ENCODE assay signal across 10 cellular contexts in genomic region chr9:122988919-122989614, GRCh38. TPM values are rescaled to one million over a fixed set of nuclear protein-coding genes. Genes with fewer than 3 reads are reported as not detected.
A peak's percentile ranks its signal among the peaks of the same experiment; 100 is the strongest.
DNase-seq lines count a peak whose midpoint lies in the region; ATAC-seq and TF ChIP-seq lines count a peak whose summit lies in the region.
"Had no signal": no experiment of that assay in that cellular context is flagged by ENCODE, and none has a peak within 500 bp of the region (broad histone marks: within the 10 kb centered on the region; RNA-seq: fewer than 3 reads in every experiment).

No MANE protein-coding gene starts in this region.

- H3K4me2 ChIP-seq in OCI-LY3 (ENCODE audit: low read length), result peak overlapping the region; percentile 72
- H3K4me2 ChIP-seq in mesendoderm (ENCODE audit: low read length), result no peak overlapping the region

- H2BK5ac ChIP-seq in mesendoderm (ENCODE audit: low read length), result no peak overlapping the region

- H3K4me1 ChIP-seq in OCI-LY3 (ENCODE audit: low read length) (peaks cover 38% of the 10 kb centered on the region), mesendoderm (ENCODE audit: control insufficient read depth, low read depth, low read length) (no peaks in the 10 kb centered on the region)

- H3K27me3 Mint-ChIP-seq in activated T-cell treated with anti-CD3 and anti-CD28 coated beads, Interleukin-2, amount 50 U/mL, for 72 hours (ENCODE audit: low read depth), result no peaks in the 10 kb centered on the region
- no peaks in the 10 kb centered on the region for H3K27me3 Mint-ChIP-seq in natural killer cell treated with Interleukin-12 subunit alpha and Interleukin-12 subunit beta and Interleukin-15 and Interleukin-18, amount 100 ng/mL, for 72 hours
- H3K27me3 Mint-ChIP-seq: progenitor cell of endocrine pancreas had no signal

- H3K79me1 ChIP-seq in mesendoderm (ENCODE audit: low read length), result no peaks in the 10 kb centered on the region

- H3K56ac ChIP-seq in mesendoderm (ENCODE audit: low read length), result no peak overlapping the region

- peak overlapping the region; percentile 27 for H3K27ac Mint-ChIP-seq in activated T-cell treated with anti-CD3 and anti-CD28 coated beads, Interleukin-2, amount 50 U/mL, for 72 hours
- peak overlapping the region; percentile 51 to 76 for H3K27ac Mint-ChIP-seq in natural killer cell treated with Interleukin-12 subunit alpha and Interleukin-12 subunit beta and Interleukin-15 and Interleukin-18, amount 100 ng/mL, for 72 hours
- H3K27ac Mint-ChIP-seq: progenitor cell of endocrine pancreas had no signal

- H2BK15ac ChIP-seq in mesendoderm (replicated peaks; ENCODE audit: low read depth), result no peak overlapping the region

- no peak overlapping the region for H4K8ac ChIP-seq in mesendoderm (ENCODE audit: low read depth, low read length)

- H2AFZ ChIP-seq in OCI-LY3 (ENCODE audit: low read depth, low read length), result peak overlapping the region; percentile 33; the same call in 1 of the 2 replicates

- H3K9me3 ChIP-seq in OCI-LY3 (ENCODE audit: insufficient read depth, low read length), result no peaks in the 10 kb centered on the region

- no peak for DNase-seq in activated T-cell treated with anti-CD3 and anti-CD28 coated beads, Interleukin-2, amount 50 U/mL, for 72 hours
- no peak for DNase-seq in activated T-cell treated with anti-CD3 and anti-CD28 coated beads, Interleukin-2, amount 50 U/mL, for 1 hour
- DNase-seq in natural killer cell treated with Interleukin-12 subunit alpha and Interleukin-12 subunit beta and Interleukin-15 and Interleukin-18, amount 100 ng/mL, for 72 hours (ENCODE audit: low spot score), result no peak
- DNase-seq in SIG-M5 treated with dmso at 0.1 percent for 504 hours (lab: John Stamatoyannopoulos, UW; ENCODE audit: unreplicated experiment) (no peak), mesendoderm (no peak), HPDE6-E6E7 (ENCODE audit: extremely low spot score) (no peak)
- DNase-seq: cerebellar nuclear complex had no signal

- no peak overlapping the region for H2AK5ac ChIP-seq in mesendoderm (ENCODE audit: low read length)

- no CpG with 5 or more reads among the region's 8 CpGs for WGBS in mesendoderm (ENCODE audit: extremely low coverage, insufficient coverage, low lambda C conversion rate)

- H3K27ac ChIP-seq in OCI-LY3 (ENCODE audit: low read length) (peak overlapping the region; percentile 94), mesendoderm (ENCODE audit: low read depth, low read length) (no peak overlapping the region)

- no peaks in the 10 kb centered on the region for H3K9me3 Mint-ChIP-seq in activated T-cell treated with anti-CD3 and anti-CD28 coated beads, Interleukin-2, amount 50 U/mL, for 72 hours
- no peaks in the 10 kb centered on the region for H3K9me3 Mint-ChIP-seq in natural killer cell treated with Interleukin-12 subunit alpha and Interleukin-12 subunit beta and Interleukin-15 and Interleukin-18, amount 100 ng/mL, for 72 hours

- no peak overlapping the region for H3K23ac ChIP-seq in mesendoderm (ENCODE audit: low read length)

- no peak overlapping the region for H3K4ac ChIP-seq in mesendoderm (ENCODE audit: low read depth, low read length)

- peaks cover 14% of the 10 kb centered on the region; the same call in 1 of the 2 replicates for H3K79me2 ChIP-seq in OCI-LY3 (ENCODE audit: low read length)
- no peaks in the 10 kb centered on the region for H3K79me2 ChIP-seq in mesendoderm (ENCODE audit: control insufficient read depth, insufficient read depth, low read length)

- no peak overlapping the region for H3K18ac ChIP-seq in mesendoderm (ENCODE audit: low read length)

- H4K5ac ChIP-seq in mesendoderm (ENCODE audit: low read length), result no peak overlapping the region

- H3K9ac ChIP-seq in OCI-LY3 (ENCODE audit: low read length) (peak overlapping the region; percentile 46), mesendoderm (ENCODE audit: low read length) (no peak overlapping the region)

- ATAC-seq in activated T-cell treated with anti-CD3 and anti-CD28 coated beads, Interleukin-2, amount 50 U/mL, for 72 hours (replicated peaks in 1 of 2), result peak; percentile 57 to 80
- ATAC-seq in HG02571 (IDR thresholded peaks at IDR 0.05; ENCODE audit: unreplicated experiment), result peak; percentile 87
- ATAC-seq in natural killer cell treated with Interleukin-12 subunit alpha and Interleukin-12 subunit beta and Interleukin-15 and Interleukin-18, amount 100 ng/mL, for 72 hours, result peak in 1 of 2 donors; percentile 88

- no peaks in the 10 kb centered on the region for H3K27me3 ChIP-seq in OCI-LY3 (ENCODE audit: low read depth, low read length)
- no peaks in the 10 kb centered on the region for H3K27me3 ChIP-seq in mesendoderm (ENCODE audit: insufficient read depth, low read length, poor library complexity)

- H3K4me3 ChIP-seq in OCI-LY3 (ENCODE audit: low read length) (peak overlapping the region; percentile 58), mesendoderm (ENCODE audit: low read length) (no peak overlapping the region)

- H4K20me1 ChIP-seq in OCI-LY3 (ENCODE audit: insufficient read depth, low read length), result no peaks in the 10 kb centered on the region

- H3K4me1 Mint-ChIP-seq in activated T-cell treated with anti-CD3 and anti-CD28 coated beads, Interleukin-2, amount 50 U/mL, for 72 hours (ENCODE audit: low read depth), result peaks cover 14% of the 10 kb centered on the region
- H3K4me1 Mint-ChIP-seq in natural killer cell treated with Interleukin-12 subunit alpha and Interleukin-12 subunit beta and Interleukin-15 and Interleukin-18, amount 100 ng/mL, for 72 hours (ENCODE audit: low read depth in 2 of 2), result peaks cover 2 to 6% of the 10 kb centered on the region in 2 donors

- H3K36me3 Mint-ChIP-seq in activated T-cell treated with anti-CD3 and anti-CD28 coated beads, Interleukin-2, amount 50 U/mL, for 72 hours (ENCODE audit: insufficient read depth in 2 of 2), result peaks cover 0 to 15% of the 10 kb centered on the region in 2 donors
- peaks cover 6% of the 10 kb centered on the region for H3K36me3 Mint-ChIP-seq in natural killer cell treated with Interleukin-12 subunit alpha and Interleukin-12 subunit beta and Interleukin-15 and Interleukin-18, amount 100 ng/mL, for 72 hours

- no peak overlapping the region for H2BK120ac ChIP-seq in mesendoderm (ENCODE audit: low read depth, low read length)

- H3K36me3 ChIP-seq in OCI-LY3 (replicated peaks; ENCODE audit: low read depth, low read length), result peaks cover 25% of the 10 kb centered on the region
- H3K36me3 ChIP-seq in mesendoderm (ENCODE audit: control insufficient read depth, insufficient read depth, low read length), result peaks cover 2% of the 10 kb centered on the region

- H3K4me3 Mint-ChIP-seq in activated T-cell treated with anti-CD3 and anti-CD28 coated beads, Interleukin-2, amount 50 U/mL, for 72 hours, result peak overlapping the region in 1 of 2 donors; percentile 10
- H3K4me3 Mint-ChIP-seq in natural killer cell treated with Interleukin-12 subunit alpha and Interleukin-12 subunit beta and Interleukin-15 and Interleukin-18, amount 100 ng/mL, for 72 hours, result peak overlapping the region; percentile 21

- TF ChIP-seq CTCF in OCI-LY3 (IDR thresholded peaks at IDR 0.05; ENCODE audit: low read depth, low read length), result peak; percentile 46

RNA-seq across cellular contexts. Expression of gene GPR21, which starts 44.4 kb away (rescaled TPM):
- total RNA-seq in activated T-cell treated with anti-CD3 and anti-CD28 coated beads, Interleukin-2, amount 50 U/mL, for 72 hours, result 1 to 10 TPM; 1.3 to 1.6 TPM
- 1 to 10 TPM; 1.4 to 3.0 TPM for total RNA-seq in natural killer cell treated with Interleukin-12 subunit alpha and Interleukin-12 subunit beta and Interleukin-15 and Interleukin-18, amount 100 ng/mL, for 72 hours
- not detected for polyA plus RNA-seq in mesendoderm (2013, experiment 1 of 2)
- polyA plus RNA-seq in mesendoderm (2013, experiment 2 of 2), result not detected

RNA-seq across cellular contexts. Expression of gene RABGAP1, which starts 48.2 kb away (rescaled TPM):
- total RNA-seq in activated T-cell treated with anti-CD3 and anti-CD28 coated beads, Interleukin-2, amount 50 U/mL, for 72 hours, result 10 to 100 TPM; 33.1 TPM
- total RNA-seq in natural killer cell treated with Interleukin-12 subunit alpha and Interleukin-12 subunit beta and Interleukin-15 and Interleukin-18, amount 100 ng/mL, for 72 hours, result 10 to 100 TPM; 27.6 to 31.2 TPM
- 9.3 TPM for polyA plus RNA-seq in mesendoderm (2013, experiment 1 of 2)
- polyA plus RNA-seq in mesendoderm (2013, experiment 2 of 2), result 9.0 TPM

RNA-seq across cellular contexts. Expression of gene ZBTB26, which starts 57.8 kb away (rescaled TPM):
- 10 to 100 TPM in 1 of 2 donors, 1 to 10 TPM in 1; 8.1 to 11.0 TPM for total RNA-seq in activated T-cell treated with anti-CD3 and anti-CD28 coated beads, Interleukin-2, amount 50 U/mL, for 72 hours
- 1 to 10 TPM; 5.1 to 7.5 TPM for total RNA-seq in natural killer cell treated with Interleukin-12 subunit alpha and Interleukin-12 subunit beta and Interleukin-15 and Interleukin-18, amount 100 ng/mL, for 72 hours
- polyA plus RNA-seq in mesendoderm (2013, experiment 1 of 2), result 3.9 TPM
- polyA plus RNA-seq in mesendoderm (2013, experiment 2 of 2), result 3.5 TPM
